ENCODE assay signal across 16 cellular contexts in genomic region chr6:16767765-16768514, GRCh38. TPM values are rescaled to one million over a fixed set of nuclear protein-coding genes. Genes with fewer than 3 reads are reported as not detected.
DNase-seq lines count a peak whose midpoint lies in the region; ATAC-seq and TF ChIP-seq lines count a peak whose summit lies in the region.
"Had no signal": no experiment of that assay in that cellular context is flagged by ENCODE, and none has a peak within 500 bp of the region (broad histone marks: within the 10 kb centered on the region; RNA-seq: fewer than 3 reads in every experiment).

No MANE protein-coding gene starts in this region.

- TF ChIP-seq CTCF in HFFc6 (IDR thresholded peaks at IDR 0.05) = no peak

- H3K4me1 Mint-ChIP-seq in HFFc6 (ENCODE audit: low read depth) = peaks cover 94% of the 10 kb centered on the region

- DNase-seq in HFFc6 (no peak), amniotic epithelial cell (ENCODE audit: low read depth) (peak; percentile 48), superior temporal gyrus (ENCODE audit: extremely low spot score) (peak; percentile 11), MV-4-11 (lab: John Stamatoyannopoulos, UW) (no peak)
- DNase-seq in central memory CD4-positive, alpha-beta T cell = no peak
- DNase-seq in activated effector memory CD4-positive, alpha-beta T cell treated with anti-CD3 and anti-CD28 coated beads, Interleukin-2, amount 50 U/mL, for 16 hours = no peak
- DNase-seq: activated CD4-positive, alpha-beta memory T cell treated with anti-CD3 and anti-CD28 coated beads, Interleukin-2, amount 10 ng/mL, durations not matched to agents 7 days and 5 days; EL; NCI-H2081; NCI-H748 treated with DMSO at 0.1 percent for 48 hours; pancreas had no signal

- H3K27me3 ChIP-seq in muscle layer of colon (ENCODE audit: control insufficient read depth in 1 of 2, insufficient read depth in 2 of 2, low read length in 2 of 2) = no peaks in the 10 kb centered on the region
- H3K27me3 ChIP-seq: pancreas had no signal

- no peaks in the 10 kb centered on the region for H3K36me3 ChIP-seq in muscle layer of colon (ENCODE audit: insufficient read depth, low read length)
- H3K36me3 ChIP-seq: pancreas had no signal

- H3K36me3 Mint-ChIP-seq in HFFc6 (ENCODE audit: low read depth) = no peaks in the 10 kb centered on the region

- no peaks in the 10 kb centered on the region for H3K9me3 Mint-ChIP-seq in HFFc6
- H3K9me3 Mint-ChIP-seq: activated CD4-positive, alpha-beta memory T cell treated with anti-CD3 and anti-CD28 coated beads, Interleukin-2, amount 10 ng/mL, durations not matched to agents 7 days and 5 days; activated T-helper 17 cell treated with anti-CD3 and anti-CD28 coated beads, Interleukin-2, amount 50 U/mL, for 72 hours; CD14-positive monocyte had no signal

- ATAC-seq in HG02759 (IDR thresholded peaks at IDR 0.05; ENCODE audit: unreplicated experiment) = no peak
- ATAC-seq: activated T-helper 17 cell treated with anti-CD3 and anti-CD28 coated beads, Interleukin-2, amount 50 U/mL, for 72 hours; GM12878; pancreas had no signal

- H3K27ac Mint-ChIP-seq in HFFc6 = peak overlapping the region; percentile 85
- H3K27ac Mint-ChIP-seq: activated CD4-positive, alpha-beta memory T cell treated with anti-CD3 and anti-CD28 coated beads, Interleukin-2, amount 10 ng/mL, durations not matched to agents 7 days and 5 days; activated T-helper 17 cell treated with anti-CD3 and anti-CD28 coated beads, Interleukin-2, amount 50 U/mL, for 72 hours had no signal

- H3K4me1 ChIP-seq in muscle layer of colon (ENCODE audit: insufficient read depth, low read length) = peaks cover 57% of the 10 kb centered on the region

- H3K9ac ChIP-seq in muscle layer of colon (ENCODE audit: low read length) = no peak overlapping the region

- H3K27me3 Mint-ChIP-seq in HFFc6 (ENCODE audit: insufficient read depth) = no peaks in the 10 kb centered on the region; the same call in 1 of the 2 replicates
- H3K27me3 Mint-ChIP-seq: activated CD4-positive, alpha-beta memory T cell treated with anti-CD3 and anti-CD28 coated beads, Interleukin-2, amount 10 ng/mL, durations not matched to agents 7 days and 5 days; activated T-helper 17 cell treated with anti-CD3 and anti-CD28 coated beads, Interleukin-2, amount 50 U/mL, for 72 hours had no signal

- peak overlapping the region; percentile 69 for H3K4me3 Mint-ChIP-seq in HFFc6
- H3K4me3 Mint-ChIP-seq: activated CD4-positive, alpha-beta memory T cell treated with anti-CD3 and anti-CD28 coated beads, Interleukin-2, amount 10 ng/mL, durations not matched to agents 7 days and 5 days; CD14-positive monocyte had no signal

- no peaks in the 10 kb centered on the region for H3K9me3 ChIP-seq in muscle layer of colon (ENCODE audit: low read length)
- H3K9me3 ChIP-seq: pancreas had no signal

- peak overlapping the region; percentile 77 for H3K27ac ChIP-seq in muscle layer of colon (ENCODE audit: low read depth, low read length)

- H3K4me3 ChIP-seq in muscle layer of colon (ENCODE audit: low read depth in 1 of 2, low read length in 2 of 2) = no peak overlapping the region
- H3K4me3 ChIP-seq: GM12878, pancreas had no signal

RNA-seq across cellular contexts. Expression of gene ATXN1, which starts 6.7 kb away (rescaled TPM):
- 10 to 100 TPM; 28.2 to 41.5 (median 30.5) TPM for total RNA-seq in HFFc6 (2021; fragmentation: NEBNext Ultra II Directional; extraction: Animal tissue kit (Norgen Biotek cat#: 25700))

Comparison
In these comparisons a context has a peak if more than half of its experiments do, and no peak if none do; other contexts are left out.
1. DNase-seq: peak in amniotic epithelial cell (single experiment) and superior temporal gyrus (single experiment); none in HFFc6 (single experiment), MV-4-11 (single experiment), central memory CD4-positive, alpha-beta T cell (single experiment) and activated effector memory CD4-positive, alpha-beta T cell treated with anti-CD3 and anti-CD28 coated beads, Interleukin-2, amount 50 U/mL, for 16 hours (single experiment).